ENCODE assay signal across 10 cellular contexts in genomic region chr11:45665933-45666647, GRCh38. TPM values are rescaled to one million over a fixed set of nuclear protein-coding genes. Genes with fewer than 3 reads are reported as not detected.
DNase-seq lines count a peak whose midpoint lies in the region; ATAC-seq and TF ChIP-seq lines count a peak whose summit lies in the region.
"Had no signal": no experiment of that assay in that cellular context is flagged by ENCODE, and none has a peak within 500 bp of the region (broad histone marks: within the 10 kb centered on the region; RNA-seq: fewer than 3 reads in every experiment).

No MANE protein-coding gene starts in this region.

- H3K36me3 Mint-ChIP-seq in activated T-helper 1 cell treated with anti-CD3 and anti-CD28 coated beads, Interleukin-12 subunit alpha, Interleukin-12 subunit beta, Interleukin-2, Interleukin-4 antibody, amounts not matched to agents 30 ng/mL and 10 ng/mL and 1 ng/mL, durations not matched to agents 14 hours and 24 hours and 36 hours (ENCODE audit: low read depth), result no peaks in the 10 kb centered on the region
- H3K36me3 Mint-ChIP-seq in activated CD8-positive, alpha-beta memory T cell treated with anti-CD3 and anti-CD28 coated beads, Interleukin-2, amount 10 ng/mL, durations not matched to agents 7 days and 5 days, result no peaks in the 10 kb centered on the region

- H3K79me2 ChIP-seq in smooth muscle cell (ENCODE audit: low read depth), result no peaks in the 10 kb centered on the region

- intact Hi-C loops in activated T-helper 1 cell treated with anti-CD3 and anti-CD28 coated beads, Interleukin-12 subunit alpha, Interleukin-12 subunit beta, Interleukin-2, Interleukin-4 antibody, amounts not matched to agents 30 ng/mL and 10 ng/mL and 1 ng/mL, durations not matched to agents 14 hours and 24 hours and 36 hours (cut with micrococcal nuclease), result no loop called here

- CTCF ChIA-PET in HEK293 (lab: Yijun Ruan, JAX), result interaction anchor here (3.0 to 4.1 kb wide), 2 partner anchors 11 kb away, joined by 16 to 19 read pairs; no protein-coding TSS in a partner anchor
- CTCF ChIA-PET in activated CD8-positive, alpha-beta memory T cell treated with anti-CD3 and anti-CD28 coated beads, Interleukin-2, amount 10 ng/mL, durations not matched to agents 7 days and 5 days (lab: Charles Lee), result interaction anchor here (3.2 kb wide), 1 partner anchor 11 kb away, joined by 24 read pairs; no protein-coding TSS in a partner anchor

- WGBS in smooth muscle cell (ENCODE audit: low lambda C conversion rate), result 43% methylated on average over 9 of the region's 10 CpGs

- H3K9me3 ChIP-seq in HEK293 (ENCODE audit: control insufficient read depth, insufficient read depth, low read depth, low read length) (no peaks in the 10 kb centered on the region), iPS-18a (ENCODE audit: control insufficient read depth, low read depth, low read length) (no peaks in the 10 kb centered on the region), smooth muscle cell (replicated peaks; ENCODE audit: low read depth) (no peaks in the 10 kb centered on the region), MG63 (no peaks in the 10 kb centered on the region)

- no peak overlapping the region for H3K4me3 ChIP-seq in HEK293 (ENCODE audit: low read depth, low read length)
- peak overlapping the region; percentile 39 for H3K4me3 ChIP-seq in iPS-18a (ENCODE audit: low read length)
- peak overlapping the region; percentile 79 for H3K4me3 ChIP-seq in smooth muscle cell
- no peak overlapping the region for H3K4me3 ChIP-seq in MG63

- no peak for TF ChIP-seq CTCF in HEK293 (tag by site-specific recombination; IDR thresholded peaks at IDR 0.05)
- TF ChIP-seq CTCF in smooth muscle cell (IDR thresholded peaks at IDR 0.05; ENCODE audit: borderline replicate concordance, insufficient read depth, poor library complexity, severe bottlenecking), result no peak

- peaks cover 58% of the 10 kb centered on the region for H3K27me3 Mint-ChIP-seq in activated T-helper 1 cell treated with anti-CD3 and anti-CD28 coated beads, Interleukin-12 subunit alpha, Interleukin-12 subunit beta, Interleukin-2, Interleukin-4 antibody, amounts not matched to agents 30 ng/mL and 10 ng/mL and 1 ng/mL, durations not matched to agents 14 hours and 24 hours and 36 hours (ENCODE audit: insufficient read depth)
- peaks cover 63% of the 10 kb centered on the region for H3K27me3 Mint-ChIP-seq in activated CD8-positive, alpha-beta memory T cell treated with anti-CD3 and anti-CD28 coated beads, Interleukin-2, amount 10 ng/mL, durations not matched to agents 7 days and 5 days

- POLR2A ChIA-PET in HEK293 (lab: Yijun Ruan, JAX), result no interaction called here

- H3K27me3 ChIP-seq in iPS-18a (ENCODE audit: control insufficient read depth, insufficient read depth, low read length) (peaks cover 48% of the 10 kb centered on the region), smooth muscle cell (ENCODE audit: low read depth) (peaks cover 4% of the 10 kb centered on the region), MG63 (peaks cover 3% of the 10 kb centered on the region; the same call in 1 of the 2 replicates)

- H3K27ac ChIP-seq in HEK293 (ENCODE audit: extremely low read depth, low read depth, low read length), result no peak overlapping the region
- H3K27ac ChIP-seq in iPS-18a (ENCODE audit: low read length), result no peak overlapping the region
- H3K27ac ChIP-seq in smooth muscle cell (ENCODE audit: low read depth), result no peak overlapping the region

- H2AFZ ChIP-seq in smooth muscle cell (ENCODE audit: low read depth), result no peak overlapping the region

- H3K9ac ChIP-seq in iPS-18a (ENCODE audit: low read length), result no peak overlapping the region
- H3K9ac ChIP-seq in smooth muscle cell (ENCODE audit: low read depth), result no peak overlapping the region

- peaks cover 2% of the 10 kb centered on the region for H3F3A ChIP-seq in smooth muscle cell (ENCODE audit: low read depth)

- H3K4me3 Mint-ChIP-seq in activated T-helper 1 cell treated with anti-CD3 and anti-CD28 coated beads, Interleukin-12 subunit alpha, Interleukin-12 subunit beta, Interleukin-2, Interleukin-4 antibody, amounts not matched to agents 30 ng/mL and 10 ng/mL and 1 ng/mL, durations not matched to agents 14 hours and 24 hours and 36 hours, result peak overlapping the region; percentile 51
- H3K4me3 Mint-ChIP-seq in activated CD8-positive, alpha-beta memory T cell treated with anti-CD3 and anti-CD28 coated beads, Interleukin-2, amount 10 ng/mL, durations not matched to agents 7 days and 5 days, result no peak overlapping the region

- no peak for DNase-seq in activated T-helper 1 cell treated with anti-CD3 and anti-CD28 coated beads, Interleukin-12 subunit alpha, Interleukin-12 subunit beta, Interleukin-2, Interleukin-4 antibody, amounts not matched to agents 30 ng/mL and 10 ng/mL and 1 ng/mL, durations not matched to agents 14 hours and 24 hours and 36 hours (ENCODE audit: low spot score)
- DNase-seq in smooth muscle cell (lab: John Stamatoyannopoulos, UW; ENCODE audit: unreplicated experiment) (no peak), HCEC 1CT (no peak), MG63 (no peak)
- no peak for DNase-seq in activated CD8-positive, alpha-beta memory T cell treated with anti-CD3 and anti-CD28 coated beads, Interleukin-2, amount 10 ng/mL, durations not matched to agents 7 days and 5 days
- DNase-seq: cortex of kidney had no signal

- H3K4me2 ChIP-seq in smooth muscle cell, result peak overlapping the region; percentile 100

- H3K4me1 ChIP-seq in HEK293 (ENCODE audit: control insufficient read depth, insufficient read depth, low read length) (no peaks in the 10 kb centered on the region), iPS-18a (ENCODE audit: control insufficient read depth, low read depth, low read length) (peaks cover 24% of the 10 kb centered on the region), smooth muscle cell (ENCODE audit: low read depth) (peaks cover 26% of the 10 kb centered on the region)

- no peaks in the 10 kb centered on the region for H3K4me1 Mint-ChIP-seq in activated T-helper 1 cell treated with anti-CD3 and anti-CD28 coated beads, Interleukin-12 subunit alpha, Interleukin-12 subunit beta, Interleukin-2, Interleukin-4 antibody, amounts not matched to agents 30 ng/mL and 10 ng/mL and 1 ng/mL, durations not matched to agents 14 hours and 24 hours and 36 hours (ENCODE audit: low read depth)
- no peaks in the 10 kb centered on the region for H3K4me1 Mint-ChIP-seq in activated CD8-positive, alpha-beta memory T cell treated with anti-CD3 and anti-CD28 coated beads, Interleukin-2, amount 10 ng/mL, durations not matched to agents 7 days and 5 days

- no peaks in the 10 kb centered on the region for H4K20me1 ChIP-seq in smooth muscle cell (ENCODE audit: low read depth)

- H3K9me3 Mint-ChIP-seq in activated T-helper 1 cell treated with anti-CD3 and anti-CD28 coated beads, Interleukin-12 subunit alpha, Interleukin-12 subunit beta, Interleukin-2, Interleukin-4 antibody, amounts not matched to agents 30 ng/mL and 10 ng/mL and 1 ng/mL, durations not matched to agents 14 hours and 24 hours and 36 hours, result no peaks in the 10 kb centered on the region
- no peaks in the 10 kb centered on the region for H3K9me3 Mint-ChIP-seq in activated CD8-positive, alpha-beta memory T cell treated with anti-CD3 and anti-CD28 coated beads, Interleukin-2, amount 10 ng/mL, durations not matched to agents 7 days and 5 days (ENCODE audit: low read depth)

- H3K36me3 ChIP-seq in HEK293 (ENCODE audit: control insufficient read depth in 2 of 2, insufficient read depth in 1 of 2, low read length in 2 of 2) (no peaks in the 10 kb centered on the region), iPS-18a (ENCODE audit: control insufficient read depth, low read depth, low read length) (no peaks in the 10 kb centered on the region), smooth muscle cell (ENCODE audit: low read depth) (no peaks in the 10 kb centered on the region), MG63 (no peaks in the 10 kb centered on the region)

- no peak overlapping the region for H3K27ac Mint-ChIP-seq in activated T-helper 1 cell treated with anti-CD3 and anti-CD28 coated beads, Interleukin-12 subunit alpha, Interleukin-12 subunit beta, Interleukin-2, Interleukin-4 antibody, amounts not matched to agents 30 ng/mL and 10 ng/mL and 1 ng/mL, durations not matched to agents 14 hours and 24 hours and 36 hours
- no peak overlapping the region for H3K27ac Mint-ChIP-seq in activated CD8-positive, alpha-beta memory T cell treated with anti-CD3 and anti-CD28 coated beads, Interleukin-2, amount 10 ng/mL, durations not matched to agents 7 days and 5 days

- no peak for ATAC-seq in HG03039 (IDR thresholded peaks at IDR 0.05; ENCODE audit: unreplicated experiment)
- ATAC-seq in activated CD8-positive, alpha-beta memory T cell treated with anti-CD3 and anti-CD28 coated beads, Interleukin-2, amount 10 ng/mL, durations not matched to agents 7 days and 5 days, result no peak

TF ChIP-seq in HEK293, 187 proteins besides CTCF, POLR2A, EP300 and RAD21 (continues in another document):
- peak; percentile 3; the same call in 1 of the 2 replicates for TF ChIP-seq GLIS2 (tag by site-specific recombination; IDR thresholded peaks at IDR 0.05)
- no peak for TF ChIP-seq KLF10 (tag by site-specific recombination; IDR thresholded peaks at IDR 0.05)
- no peak for TF ChIP-seq ZNF146 (tag by site-specific recombination; IDR thresholded peaks at IDR 0.05)
- no peak for TF ChIP-seq SALL2 (tag by site-specific recombination; IDR thresholded peaks at IDR 0.05; ENCODE audit: borderline replicate concordance)
- no peak for TF ChIP-seq ZNF785 (tag by site-specific recombination; IDR thresholded peaks at IDR 0.05)
- 0 out of 2 replicates have a peak, but pooled peaks have one; percentile 15 for TF ChIP-seq ZFHX2 (tag by site-specific recombination; conservative IDR thresholded peaks at IDR 0.05)
- no peak for TF ChIP-seq ZNF211 (tag by site-specific recombination; IDR thresholded peaks at IDR 0.05; ENCODE audit: low read depth)

RNA-seq across cellular contexts. Expression of gene CHST1, which starts 0.7 kb away (rescaled TPM):
- 0.17 and 0.23 TPM in 2 replicates for total RNA-seq in activated T-helper 1 cell treated with anti-CD3 and anti-CD28 coated beads, Interleukin-12 subunit alpha, Interleukin-12 subunit beta, Interleukin-2, Interleukin-4 antibody, amounts not matched to agents 30 ng/mL and 10 ng/mL and 1 ng/mL, durations not matched to agents 14 hours and 24 hours and 36 hours
- 2.4 and 3.8 TPM in 2 replicates for total RNA-seq in smooth muscle cell
- polyA plus RNA-seq in smooth muscle cell, result 9.5 and 15.9 TPM in 2 replicates
- under 1 TPM in 1 of 2 experiments, not detected in 1; 0.35 TPM for total RNA-seq in activated CD8-positive, alpha-beta memory T cell treated with anti-CD3 and anti-CD28 coated beads, Interleukin-2, amount 10 ng/mL, durations not matched to agents 7 days and 5 days
- not detected in 2 replicates for total RNA-seq in MG63 (2014; rRNA removed; shearing (Covaris generic); ENCODE audit: low replicate concordance)
- total RNA-seq: SK-MEL-5 had no signal

Comparison
In these comparisons a context has a peak if more than half of its experiments do, and no peak if none do; other contexts are left out.
1. H3K4me3 ChIP-seq: peak in iPS-18a (single experiment) and smooth muscle cell (single experiment); none in HEK293 (single experiment) and MG63 (single experiment).